15 cellular contexts compared by ENCODE assay signal in the genomic region with DNA sequence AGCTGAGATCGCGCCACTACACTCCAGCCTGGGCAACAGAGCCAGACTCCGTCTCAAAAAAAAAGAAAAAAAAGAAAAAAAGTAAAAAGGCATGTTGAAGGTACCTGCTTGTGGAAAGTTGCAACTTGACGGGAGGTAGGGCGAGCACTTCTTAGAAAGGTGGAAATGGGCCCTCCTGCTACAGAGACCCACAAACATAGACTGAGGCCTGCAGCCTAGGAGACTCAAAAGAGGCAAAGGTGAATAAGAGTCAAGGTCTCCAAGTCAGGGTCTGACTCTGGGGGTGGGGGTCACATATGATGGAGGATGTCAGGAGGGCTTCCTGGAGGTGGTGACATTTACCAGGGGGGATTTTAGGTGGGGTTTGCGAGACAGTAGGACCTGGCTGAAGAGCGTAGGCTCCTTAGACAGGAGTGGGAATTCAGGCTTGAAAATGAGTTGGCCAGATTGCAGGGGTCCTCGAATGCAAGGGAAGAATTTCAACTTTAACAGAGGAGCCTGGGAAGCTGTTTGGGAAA.
A peak's percentile ranks its signal among the peaks of the same experiment; 100 is the strongest.
DNase-seq lines count a peak whose midpoint lies in the region; ATAC-seq, FAIRE-seq and TF ChIP-seq lines count a peak whose summit lies in the region.
"Had no signal": no experiment of that assay in that cellular context is flagged by ENCODE, and none has a peak within 500 bp of the region (broad histone marks: within the 10 kb centered on the region; RNA-seq: fewer than 3 reads in every experiment).

No MANE protein-coding gene starts in this region.

- no peak for FAIRE-seq in GM12878 (lab: Jason Lieb, UNC)
- FAIRE-seq: frontal cortex, H1 had no signal

- POLR2A ChIA-PET in AG04450 (lab: Yijun Ruan, JAX) (interaction anchor here (1.0 to 3.2 kb wide), 3 partner anchors 14 to 69 kb away, joined by 3 to 12 read pairs (median 8); no protein-coding TSS in a partner anchor), HEK293 (lab: Yijun Ruan, JAX) (interaction anchor here (1.1 kb wide), 1 partner anchor 8 kb away, joined by 4 read pairs; no protein-coding TSS in a partner anchor), GM12878 (lab: Charles Lee) (interaction anchor here (0.5 to 6.4 kb wide), 10 partner anchors 8 to 340 kb away, joined by 3 to 78 read pairs (median 10); no protein-coding TSS in a partner anchor)

- H3K9me3 ChIP-seq in AG04450 (ENCODE audit: control insufficient read depth, insufficient read depth, low read length) = no peaks in the 10 kb centered on the region
- no peaks in the 10 kb centered on the region for H3K9me3 ChIP-seq in HEK293 (ENCODE audit: control insufficient read depth, insufficient read depth, low read depth, low read length)
- H3K9me3 ChIP-seq in GM12878 (replicated peaks; ENCODE audit: control insufficient read depth, insufficient read depth, low read length) = no peaks in the 10 kb centered on the region
- H3K9me3 ChIP-seq: mucosa of descending colon had no signal

- peaks cover 56% of the 10 kb centered on the region for H3K79me2 ChIP-seq in GM12878 (ENCODE audit: control insufficient read depth, insufficient read depth, low read length)

- H3K9ac ChIP-seq in GM12878 (ENCODE audit: control insufficient read depth, insufficient read depth, low read length) = peak overlapping the region; percentile 69

- H4K20me1 ChIP-seq in GM12878 (ENCODE audit: control insufficient read depth, insufficient read depth) = no peaks in the 10 kb centered on the region

- peaks cover 99% of the 10 kb centered on the region for H3K4me1 Mint-ChIP-seq in nephron progenitor cell

- SMC1A ChIA-PET in GM12878 (lab: Charles Lee; ENCODE audit: uncharacterized antibody, unreplicated experiment) = interaction anchor here (1.0 to 7.7 kb wide), 9 partner anchors 9 to 123 kb away, joined by 3 to 82 read pairs (median 8); no protein-coding TSS in a partner anchor

- CTCF ChIA-PET in AG04450 (lab: Charles Lee) = interaction anchor here (0.6 to 3.1 kb wide), 3 partner anchors 10 to 1071 kb away, joined by 3 to 16 read pairs (median 6); no protein-coding TSS in a partner anchor
- CTCF ChIA-PET in HEK293 (lab: Yijun Ruan, JAX) = interaction anchor here (0.6 to 1.8 kb wide), 4 partner anchors 13 to 121 kb away, joined by 3 to 9 read pairs (median 4); no protein-coding TSS in a partner anchor
- CTCF ChIA-PET in GM12878 (lab: Yijun Ruan, JAX) = interaction anchor here (1.2 to 3.3 kb wide), 7 partner anchors 9 to 123 kb away, joined by 4 to 13 read pairs (median 12); no protein-coding TSS in a partner anchor

- peaks cover 4% of the 10 kb centered on the region for H3K27me3 Mint-ChIP-seq in nephron progenitor cell (ENCODE audit: low read depth, poor library complexity)

- TF ChIP-seq EP300 in GM12878 (IDR thresholded peaks at IDR 0.05; ENCODE audit: borderline replicate concordance in 1 of 2, control insufficient read depth in 1 of 2, low read depth in 2 of 2, low read length in 2 of 2) = no peak

- H3K36me3 ChIP-seq in HEK293 (ENCODE audit: control insufficient read depth in 2 of 2, insufficient read depth in 1 of 2, low read length in 2 of 2) (no peaks in the 10 kb centered on the region), GM12878 (ENCODE audit: control insufficient read depth in 2 of 2, insufficient read depth in 2 of 2, low read length in 1 of 2) (peaks cover 0 to 5% of the 10 kb centered on the region in 2 experiments; a peak in 2 of 4 replicates)

- no peak for DNase-seq in AG04450 (ENCODE audit: low read depth, low spot score)
- no peak for DNase-seq in GM12878 (ENCODE audit: low read depth, low spot score)
- no peak for DNase-seq in nephron progenitor cell
- DNase-seq in HT-29 (ENCODE audit: low spot score) = no peak
- DNase-seq in DMS53 treated with DMSO at 0.1 percent for 48 hours (lab: John Stamatoyannopoulos, UW; ENCODE audit: unreplicated experiment) = no peak
- DNase-seq: caudate nucleus; NCI-H1417 treated with DMSO at 0.1 percent for 48 hours; stimulated activated CD4-positive, alpha-beta T cell treated with anti-CD3 and anti-CD28 coated beads, Interleukin-2, amount 100 ng/mL, for 48 hours had no signal

- H3K4me3 ChIP-seq in AG04450 (ENCODE audit: low read depth, low read length) (no peak overlapping the region), HEK293 (ENCODE audit: low read depth, low read length) (no peak overlapping the region), GM12878 (no peak overlapping the region)
- H3K4me3 ChIP-seq: mucosa of descending colon had no signal

- ATAC-seq in GM12878 (no peak), HG02642 (IDR thresholded peaks at IDR 0.05; ENCODE audit: poor library complexity, unreplicated experiment) (no peak), GM18502 (IDR thresholded peaks at IDR 0.05; ENCODE audit: poor library complexity, unreplicated experiment) (no peak)
- ATAC-seq: activated CD4-positive, CD25-positive, alpha-beta regulatory T cell treated with anti-CD3 and anti-CD28 coated beads, Interleukin-2, amount 50 U/mL, for 24 hours had no signal

- TF ChIP-seq POLR2A in GM12878 (IDR thresholded peaks at IDR 0.05; ENCODE audit: low read depth, low read length) = no peak

- H3K27me3 ChIP-seq in AG04450 (ENCODE audit: control insufficient read depth, insufficient read depth, low read length) (no peaks in the 10 kb centered on the region), GM12878 (replicated peaks in 1 of 2; ENCODE audit: control insufficient read depth in 2 of 2, insufficient read depth in 2 of 2, low read length in 1 of 2) (no peaks in the 10 kb centered on the region)

- in situ Hi-C loops in GM12878 (cut with MboI) = loop anchor here (25.0 kb wide), 1 partner anchor 107 kb away; no protein-coding TSS in a partner anchor

- no peak for TF ChIP-seq RAD21 in GM12878 (IDR thresholded peaks at IDR 0.05; ENCODE audit: insufficient read depth, low read depth, low read length)

- H3K4me1 ChIP-seq in HEK293 (ENCODE audit: control insufficient read depth, insufficient read depth, low read length) (no peaks in the 10 kb centered on the region), GM12878 (ENCODE audit: control insufficient read depth, insufficient read depth, low read length) (peaks cover 93% of the 10 kb centered on the region)

- H3K36me3 Mint-ChIP-seq in nephron progenitor cell (ENCODE audit: low read depth) = peaks cover 15% of the 10 kb centered on the region

- 87% methylated on average over 8 of the region's 8 CpGs for WGBS in GM12878 (ENCODE audit: insufficient coverage, insufficient replicate concordance, low lambda C conversion rate, missing lambda C conversion rate)

- RAD21 ChIA-PET in GM12878 (lab: Charles Lee; ENCODE audit: unreplicated experiment) = interaction anchor here (0.7 to 6.9 kb wide), 16 partner anchors 8 to 119 kb away, joined by 3 to 102 read pairs (median 6); no protein-coding TSS in a partner anchor

- no peaks in the 10 kb centered on the region for H3K9me3 Mint-ChIP-seq in nephron progenitor cell

- H3K4me3 Mint-ChIP-seq in nephron progenitor cell = no peak overlapping the region

- TF ChIP-seq CTCF in AG04450 (IDR thresholded peaks at IDR 0.05; ENCODE audit: low read depth, low read length) (no peak), HEK293 (tag by site-specific recombination; IDR thresholded peaks at IDR 0.05) (no peak), GM12878 (IDR thresholded peaks at IDR 0.05 in 2 of 3, conservative IDR thresholded peaks at IDR 0.05 in 1 of 3; ENCODE audit: control insufficient read depth in 2 of 3, extremely low read depth in 1 of 3, insufficient read depth in 1 of 3, low read depth in 3 of 3, low read length in 3 of 3) (no peak), nephron progenitor cell (IDR thresholded peaks at IDR 0.05) (no peak)

- intact Hi-C loops in GM12878 (cut with micrococcal nuclease; ENCODE audit: unreplicated experiment) = loop anchor here (5.0 to 10.0 kb wide), 3 partner anchors 33 to 711 kb away; no protein-coding TSS in a partner anchor

- BruUV-seq in GM12878 (replicated peaks; lab: Mats Ljungman, UMichigan) = no TSS peak

- H3K27ac ChIP-seq in AG04450 (ENCODE audit: low read depth, low read length) (peak overlapping the region; percentile 92), HEK293 (ENCODE audit: extremely low read depth, low read depth, low read length) (no peak overlapping the region), GM12878 (ENCODE audit: control insufficient read depth, insufficient read depth) (peak overlapping the region; percentile 96)

- H3K4me2 ChIP-seq in GM12878 (ENCODE audit: control insufficient read depth, insufficient read depth) = peak overlapping the region; percentile 77

- peak overlapping the region; percentile 92 for H3K27ac Mint-ChIP-seq in nephron progenitor cell

- no peak overlapping the region for H2AFZ ChIP-seq in GM12878 (ENCODE audit: control insufficient read depth, low read depth, low read length)

TF ChIP-seq in HEK293, 187 proteins besides CTCF, POLR2A, EP300 and RAD21:
- 0 out of 2 replicates have a peak, but pooled peaks have one; percentile 49 for TF ChIP-seq ZNF121 (tag by site-specific recombination; IDR thresholded peaks at IDR 0.05)
- TF ChIP-seq ZNF341 (tag by site-specific recombination; IDR thresholded peaks at IDR 0.05; ENCODE audit: low read depth) = no peak

TF ChIP-seq in GM12878, 131 proteins besides CTCF, POLR2A, EP300 and RAD21 (continues in another document):
- 0 out of 2 replicates have a peak, but pooled peaks have one; percentile 19 for TF ChIP-seq NBN (IDR thresholded peaks at IDR 0.05)
- TF ChIP-seq SMARCA5 (IDR thresholded peaks at IDR 0.05) = peak; percentile 35; the same call in 1 of the 2 replicates
- TF ChIP-seq, protein P1, sequence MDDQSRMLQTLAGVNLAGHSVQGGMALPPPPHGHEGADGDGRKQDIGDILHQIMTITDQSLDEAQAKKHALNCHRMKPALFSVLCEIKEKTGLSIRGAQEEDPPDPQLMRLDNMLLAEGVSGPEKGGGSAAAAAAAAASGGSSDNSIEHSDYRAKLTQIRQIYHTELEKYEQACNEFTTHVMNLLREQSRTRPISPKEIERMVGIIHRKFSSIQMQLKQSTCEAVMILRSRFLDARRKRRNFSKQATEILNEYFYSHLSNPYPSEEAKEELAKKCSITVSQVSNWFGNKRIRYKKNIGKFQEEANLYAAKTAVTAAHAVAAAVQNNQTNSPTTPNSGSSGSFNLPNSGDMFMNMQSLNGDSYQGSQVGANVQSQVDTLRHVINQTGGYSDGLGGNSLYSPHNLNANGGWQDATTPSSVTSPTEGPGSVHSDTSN (IDR thresholded peaks at IDR 0.05; ENCODE audit: insufficient replicate concordance, low read depth, low read length) = no peak
- TF ChIP-seq HDAC2 (IDR thresholded peaks at IDR 0.05) = no peak
- TF ChIP-seq ZNF24 (IDR thresholded peaks at IDR 0.05) = no peak
